1 cellular context compared by ENCODE assay signal in genomic region chr5:145681686-145682085, GRCh38.
A peak's percentile ranks its signal among the peaks of the same experiment; 100 is the strongest.
TF ChIP-seq lines count a peak whose summit lies in the region.

No MANE protein-coding gene starts in this region.

TF ChIP-seq in HepG2, 621 proteins besides CTCF, POLR2A, EP300 and RAD21 (continued from another document and continues in another):
- no peak for TF ChIP-seq BATF2 (CRISPR knock-in tag; IDR thresholded peaks at IDR 0.05)
- peak; percentile 78 for TF ChIP-seq ATF7 (IDR thresholded peaks at IDR 0.05)
- no peak for TF ChIP-seq ATF7 (CRISPR knock-in tag; IDR thresholded peaks at IDR 0.05)
- TF ChIP-seq MEF2D (CRISPR knock-in tag; IDR thresholded peaks at IDR 0.05): no peak
- no peak for TF ChIP-seq CBFB (CRISPR knock-in tag; IDR thresholded peaks at IDR 0.05)
- no peak for TF ChIP-seq RNF2 (conservative IDR thresholded peaks at IDR 0.05; ENCODE audit: low read depth)
- no peak for TF ChIP-seq ZNF709 (CRISPR knock-in tag; IDR thresholded peaks at IDR 0.05)
- TF ChIP-seq RBFOX2 (IDR thresholded peaks at IDR 0.05; ENCODE audit: low read depth, low read length): no peak
- peak; percentile 83 for TF ChIP-seq ZNF331 (CRISPR knock-in tag; IDR thresholded peaks at IDR 0.05)
- TF ChIP-seq PHF21A (CRISPR knock-in tag; IDR thresholded peaks at IDR 0.05): peak; percentile 36; the same call in 1 of the 2 replicates
- TF ChIP-seq AHR (CRISPR knock-in tag; IDR thresholded peaks at IDR 0.05): no peak
- TF ChIP-seq ZFP91 (CRISPR knock-in tag; IDR thresholded peaks at IDR 0.05; ENCODE audit: borderline replicate concordance): no peak
- no peak for TF ChIP-seq ZFP36 (IDR thresholded peaks at IDR 0.05; ENCODE audit: borderline replicate concordance, low read depth, low read length, partially characterized antibody)
- no peak for TF ChIP-seq PAF1 (CRISPR knock-in tag; IDR thresholded peaks at IDR 0.05)
- no peak for TF ChIP-seq IRX3 (CRISPR knock-in tag; IDR thresholded peaks at IDR 0.05; ENCODE audit: borderline replicate concordance, low read depth)
- no peak for TF ChIP-seq ZNF503 (CRISPR knock-in tag; IDR thresholded peaks at IDR 0.05)
- no peak for TF ChIP-seq CENPBD1 (CRISPR knock-in tag; IDR thresholded peaks at IDR 0.05; ENCODE audit: borderline replicate concordance, low read depth)
- no peak for TF ChIP-seq DNMT3B (CRISPR knock-in tag; conservative IDR thresholded peaks at IDR 0.05)
- TF ChIP-seq DZIP1 (CRISPR knock-in tag; IDR thresholded peaks at IDR 0.05): no peak
- no peak for TF ChIP-seq BRCA1 (CRISPR knock-in tag; IDR thresholded peaks at IDR 0.05)
- no peak for TF ChIP-seq PAX8 (CRISPR knock-in tag; IDR thresholded peaks at IDR 0.05; ENCODE audit: borderline replicate concordance)
- TF ChIP-seq ZSCAN9 (CRISPR knock-in tag; IDR thresholded peaks at IDR 0.05; ENCODE audit: borderline replicate concordance): peak; percentile 73; the same call in 1 of the 2 replicates
- TF ChIP-seq DPF2 (CRISPR knock-in tag; IDR thresholded peaks at IDR 0.05; ENCODE audit: borderline replicate concordance, low read depth): 0 out of 2 replicates have a peak, but pooled peaks have one; percentile 35
- no peak for TF ChIP-seq PLRG1 (conservative IDR thresholded peaks at IDR 0.05)
- no peak for TF ChIP-seq TFDP1 (CRISPR knock-in tag; IDR thresholded peaks at IDR 0.05; ENCODE audit: borderline replicate concordance)
- no peak for TF ChIP-seq FUBP1 (CRISPR knock-in tag; IDR thresholded peaks at IDR 0.05; ENCODE audit: borderline replicate concordance)
- TF ChIP-seq ZSCAN5A (CRISPR knock-in tag; IDR thresholded peaks at IDR 0.05; ENCODE audit: borderline replicate concordance): no peak
- no peak for TF ChIP-seq ZBTB8A (CRISPR knock-in tag; IDR thresholded peaks at IDR 0.05; ENCODE audit: borderline replicate concordance, low read depth)
- peak; percentile 99 for TF ChIP-seq CEBPB (IDR thresholded peaks at IDR 0.05; ENCODE audit: borderline replicate concordance, low read depth, low read length)
- no peak for TF ChIP-seq ZNF430 (CRISPR knock-in tag; IDR thresholded peaks at IDR 0.05)
- no peak for TF ChIP-seq RBAK (CRISPR knock-in tag; IDR thresholded peaks at IDR 0.05)
- no peak; the same call in 1 of the 2 replicates for TF ChIP-seq ETV5 (CRISPR knock-in tag; IDR thresholded peaks at IDR 0.05; ENCODE audit: borderline replicate concordance)
- TF ChIP-seq ZNF597 (CRISPR knock-in tag; IDR thresholded peaks at IDR 0.05): no peak
- no peak for TF ChIP-seq CAMTA2 (CRISPR knock-in tag; IDR thresholded peaks at IDR 0.05; ENCODE audit: borderline replicate concordance)
- no peak for TF ChIP-seq ZNF772 (CRISPR knock-in tag; IDR thresholded peaks at IDR 0.05)
- TF ChIP-seq ZSCAN22 (CRISPR knock-in tag; IDR thresholded peaks at IDR 0.05): no peak
- TF ChIP-seq ZNF274 (CRISPR knock-in tag; IDR thresholded peaks at IDR 0.05): no peak
- TF ChIP-seq KLF12 (CRISPR knock-in tag; IDR thresholded peaks at IDR 0.05; ENCODE audit: borderline replicate concordance): no peak
- TF ChIP-seq ZNF879 (CRISPR knock-in tag; IDR thresholded peaks at IDR 0.05): no peak
- no peak for TF ChIP-seq ZXDC (CRISPR knock-in tag; IDR thresholded peaks at IDR 0.05)
- no peak for TF ChIP-seq EHMT2 (IDR thresholded peaks at IDR 0.05; ENCODE audit: borderline replicate concordance, low read depth, low read length)
- no peak for TF ChIP-seq NFE2L2 (IDR thresholded peaks at IDR 0.05; ENCODE audit: low read length)
- TF ChIP-seq WIZ (CRISPR knock-in tag; IDR thresholded peaks at IDR 0.05): no peak
- TF ChIP-seq KDM3A (CRISPR knock-in tag; IDR thresholded peaks at IDR 0.05; ENCODE audit: low read depth): no peak
- TF ChIP-seq ZBTB26 (CRISPR knock-in tag; IDR thresholded peaks at IDR 0.05; ENCODE audit: borderline replicate concordance): no peak
- TF ChIP-seq ZNF580 (CRISPR knock-in tag; IDR thresholded peaks at IDR 0.05; ENCODE audit: borderline replicate concordance, low read depth): no peak
- TF ChIP-seq ELK4 (CRISPR knock-in tag; IDR thresholded peaks at IDR 0.05; ENCODE audit: borderline replicate concordance): no peak
- TF ChIP-seq ZNF224 (CRISPR knock-in tag; IDR thresholded peaks at IDR 0.05): no peak
